In the genomic region with DNA sequence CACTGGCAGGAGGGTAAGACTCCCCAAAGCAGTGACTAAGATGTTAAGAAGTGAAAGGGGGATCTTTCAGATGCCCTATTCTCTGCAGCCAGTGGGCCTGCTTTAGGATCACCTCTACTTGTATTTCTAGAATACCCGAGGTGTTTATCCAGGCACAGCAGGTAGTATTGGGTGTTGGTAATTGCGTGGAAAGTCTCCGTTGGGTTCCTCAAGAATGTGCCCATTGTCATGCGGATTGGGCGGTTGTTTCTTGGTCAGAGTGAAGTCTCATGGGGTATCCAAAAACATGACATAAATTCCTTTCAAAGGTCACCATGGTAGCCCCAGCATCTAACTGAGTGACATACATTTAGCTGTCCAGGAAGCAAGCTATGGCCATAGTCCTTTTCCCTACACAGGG, we compare ENCODE assay signal across 29 cellular contexts.
"Had no signal": no experiment of that assay in that cellular context is flagged by ENCODE, and none has a peak within 500 bp of the region (broad histone marks: within the 10 kb centered on the region; RNA-seq: fewer than 3 reads in every experiment).

No MANE protein-coding gene starts in this region.

- FAIRE-seq: colon, endometrium, endothelial cell of umbilical vein, frontal cortex had no signal

- H3K4me3 Mint-ChIP-seq: activated CD4-positive, alpha-beta memory T cell treated with anti-CD3 and anti-CD28 coated beads, Interleukin-2, amount 10 ng/mL, durations not matched to agents 7 days and 5 days; activated CD4-positive, alpha-beta T cell treated with anti-CD3 and anti-CD28 coated beads, Interleukin-2, amount 10 ng/mL, durations not matched to agents 7 days and 5 days; activated naive CD8-positive, alpha-beta T cell; activated T-cell treated with anti-CD3 and anti-CD28 coated beads, Interleukin-2, amount 50 U/mL, for 24 hours; activated T-helper 17 cell treated with anti-CD3 and anti-CD28 coated beads, Interleukin-2, amount 50 U/mL, for 72 hours had no signal

- H3K4me3 ChIP-seq: body of pancreas, esophagus squamous epithelium had no signal

- H3K36me3 ChIP-seq: esophagus squamous epithelium had no signal

- H3K4me1 ChIP-seq: body of pancreas, esophagus squamous epithelium had no signal

- H3K4me1 Mint-ChIP-seq: activated CD4-positive, alpha-beta memory T cell treated with anti-CD3 and anti-CD28 coated beads, Interleukin-2, amount 10 ng/mL, durations not matched to agents 7 days and 5 days; activated CD4-positive, alpha-beta T cell treated with anti-CD3 and anti-CD28 coated beads, Interleukin-2, amount 10 ng/mL, durations not matched to agents 7 days and 5 days; activated T-helper 17 cell treated with anti-CD3 and anti-CD28 coated beads, Interleukin-2, amount 50 U/mL, for 72 hours had no signal

- H3K9me3 Mint-ChIP-seq: activated CD4-positive, alpha-beta memory T cell treated with anti-CD3 and anti-CD28 coated beads, Interleukin-2, amount 10 ng/mL, durations not matched to agents 7 days and 5 days; activated CD4-positive, alpha-beta T cell treated with anti-CD3 and anti-CD28 coated beads, Interleukin-2, amount 10 ng/mL, durations not matched to agents 7 days and 5 days; activated T-cell treated with anti-CD3 and anti-CD28 coated beads, Interleukin-2, amount 50 U/mL, for 24 hours; activated T-helper 17 cell treated with anti-CD3 and anti-CD28 coated beads, Interleukin-2, amount 50 U/mL, for 72 hours had no signal

- H3K27ac ChIP-seq: body of pancreas, epithelial cell of prostate, esophagus squamous epithelium had no signal

- DNase-seq: activated CD4-positive, alpha-beta memory T cell treated with anti-CD3 and anti-CD28 coated beads, Interleukin-2, amount 10 ng/mL, durations not matched to agents 7 days and 5 days; activated CD4-positive, alpha-beta T cell treated with anti-CD3 and anti-CD28 coated beads for 1 hour; activated CD4-positive, alpha-beta T cell treated with anti-CD3 and anti-CD28 coated beads for 4 hours; activated CD4-positive, alpha-beta T cell treated with anti-CD3 and anti-CD28 coated beads, Interleukin-2, amount 10 ng/mL, durations not matched to agents 7 days and 5 days; activated CD4-positive, alpha-beta T cell treated with anti-CD3 and anti-CD28 coated beads, Interleukin-2, amount 50 U/mL, for 4 hours; activated CD8-positive, alpha-beta memory T cell treated with anti-CD3 and anti-CD28 coated beads, Interleukin-2, amount 50 U/mL, for 48 hours; activated effector memory CD4-positive, alpha-beta T cell treated with Interleukin-2 at 50 U/mL for 16 hours; activated gamma-delta T cell treated with Interleukin-2 at 50 U/mL for 16 hours; activated naive CD4-positive, alpha-beta T cell treated with anti-CD3 and anti-CD28 coated beads, Interleukin-2, amount 50 U/mL, for 16 hours; activated naive CD4-positive, alpha-beta T cell treated with Interleukin-2 at 50 U/mL for 16 hours; activated T-cell treated with anti-CD3 and anti-CD28 coated beads for 4 hours; activated T-cell treated with anti-CD3 and anti-CD28 coated beads, Interleukin-2, amount 50 U/mL, for 24 hours; amygdala; aorta; body of pancreas; caudate nucleus; cortex of kidney; dermis blood vessel endothelial cell; effector CD8-positive, alpha-beta T cell; esophagus squamous epithelium; head of caudate nucleus; T-helper 2 cell had no signal

- H3K9me3 ChIP-seq: body of pancreas, esophagus squamous epithelium had no signal

- ATAC-seq: activated T-helper 17 cell treated with anti-CD3 and anti-CD28 coated beads, Interleukin-2, amount 50 U/mL, for 72 hours; body of pancreas had no signal

- H3K36me3 Mint-ChIP-seq: activated naive CD8-positive, alpha-beta T cell had no signal

- H3K27me3 ChIP-seq: body of pancreas, esophagus squamous epithelium had no signal

- H3K27ac Mint-ChIP-seq: activated CD4-positive, alpha-beta memory T cell treated with anti-CD3 and anti-CD28 coated beads, Interleukin-2, amount 10 ng/mL, durations not matched to agents 7 days and 5 days; activated CD4-positive, alpha-beta T cell treated with anti-CD3 and anti-CD28 coated beads, Interleukin-2, amount 10 ng/mL, durations not matched to agents 7 days and 5 days; activated naive CD8-positive, alpha-beta T cell; activated T-cell treated with anti-CD3 and anti-CD28 coated beads, Interleukin-2, amount 50 U/mL, for 24 hours; activated T-helper 17 cell treated with anti-CD3 and anti-CD28 coated beads, Interleukin-2, amount 50 U/mL, for 72 hours had no signal
